ENCODE assay signal across 1 cellular context in the genomic region with DNA sequence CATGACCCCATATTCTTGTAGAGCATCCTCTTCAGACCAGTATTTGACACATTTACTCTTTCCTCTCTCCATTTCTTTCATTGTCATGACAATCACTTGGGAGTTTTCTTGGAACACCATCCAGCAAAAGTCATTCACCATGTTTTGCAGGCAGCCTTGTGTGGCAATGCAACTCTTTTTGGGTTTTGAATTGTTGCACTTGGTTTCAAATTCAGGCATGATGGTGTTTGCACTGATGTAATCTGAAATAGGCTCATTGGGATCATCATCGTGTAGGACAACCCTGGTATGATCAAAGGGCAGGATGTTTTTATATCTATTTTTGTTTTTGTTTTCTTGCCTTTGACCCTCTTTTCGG.
TF ChIP-seq lines count a peak whose summit lies in the region.

No MANE protein-coding gene starts in this region.

TF ChIP-seq in HepG2, 621 proteins besides CTCF, POLR2A, EP300 and RAD21 (continued from another document and continues in another):
- TF ChIP-seq RAD51 (IDR thresholded peaks at IDR 0.05; ENCODE audit: borderline replicate concordance) (no peak), ZNF230 (CRISPR knock-in tag; IDR thresholded peaks at IDR 0.05) (no peak), CENPX (CRISPR knock-in tag; IDR thresholded peaks at IDR 0.05) (no peak), EHMT2 (IDR thresholded peaks at IDR 0.05; ENCODE audit: borderline replicate concordance, low read depth, low read length) (no peak), ZNF10 (CRISPR knock-in tag; IDR thresholded peaks at IDR 0.05; ENCODE audit: borderline replicate concordance, low read depth) (no peak), POGZ (CRISPR knock-in tag; IDR thresholded peaks at IDR 0.05) (0 out of 2 replicates have a peak, but pooled peaks have one; percentile 39), KLF6 (CRISPR knock-in tag; IDR thresholded peaks at IDR 0.05) (no peak), SRSF9 (IDR thresholded peaks at IDR 0.05; ENCODE audit: borderline replicate concordance, insufficient read depth, low read depth, low read length, poor library complexity, severe bottlenecking) (no peak), PHF8 (CRISPR knock-in tag; IDR thresholded peaks at IDR 0.05) (peak; percentile 35; the same call in 1 of the 2 replicates), GATAD2A (CRISPR knock-in tag; IDR thresholded peaks at IDR 0.05) (peak; percentile 13; the same call in 1 of the 2 replicates), RORA (CRISPR knock-in tag; IDR thresholded peaks at IDR 0.05) (no peak), MBD4 (IDR thresholded peaks at IDR 0.05; ENCODE audit: borderline replicate concordance, low read length) (no peak), ZNF552 (CRISPR knock-in tag; IDR thresholded peaks at IDR 0.05; ENCODE audit: borderline replicate concordance) (no peak), IRX3 (CRISPR knock-in tag; IDR thresholded peaks at IDR 0.05; ENCODE audit: borderline replicate concordance, low read depth) (no peak), SETDB1 (CRISPR knock-in tag; IDR thresholded peaks at IDR 0.05; ENCODE audit: borderline replicate concordance) (no peak), NPAS2 (CRISPR knock-in tag; IDR thresholded peaks at IDR 0.05; ENCODE audit: borderline replicate concordance) (no peak), CEBPG (CRISPR knock-in tag; IDR thresholded peaks at IDR 0.05) (peak; percentile 20; the same call in 1 of the 2 replicates), HMG20A (CRISPR knock-in tag; IDR thresholded peaks at IDR 0.05; ENCODE audit: borderline replicate concordance) (peak; percentile 48; the same call in 1 of the 2 replicates), RFX5 (IDR thresholded peaks at IDR 0.05; ENCODE audit: low read depth, low read length) (no peak), ATRX (CRISPR knock-in tag; IDR thresholded peaks at IDR 0.05; ENCODE audit: borderline replicate concordance) (no peak), ZNF460 (CRISPR knock-in tag; IDR thresholded peaks at IDR 0.05; ENCODE audit: borderline replicate concordance) (no peak), HHEX (CRISPR knock-in tag; IDR thresholded peaks at IDR 0.05) (no peak), NONO (IDR thresholded peaks at IDR 0.05) (no peak), NONO (CRISPR knock-in tag; conservative IDR thresholded peaks at IDR 0.05) (no peak), CREM (IDR thresholded peaks at IDR 0.05) (0 out of 2 replicates have a peak, but pooled peaks have one; percentile 2), CREM (CRISPR knock-in tag; IDR thresholded peaks at IDR 0.05) (no peak), DPF2 (CRISPR knock-in tag; IDR thresholded peaks at IDR 0.05; ENCODE audit: borderline replicate concordance, low read depth) (no peak)
- TF ChIP-seq, protein P1, sequence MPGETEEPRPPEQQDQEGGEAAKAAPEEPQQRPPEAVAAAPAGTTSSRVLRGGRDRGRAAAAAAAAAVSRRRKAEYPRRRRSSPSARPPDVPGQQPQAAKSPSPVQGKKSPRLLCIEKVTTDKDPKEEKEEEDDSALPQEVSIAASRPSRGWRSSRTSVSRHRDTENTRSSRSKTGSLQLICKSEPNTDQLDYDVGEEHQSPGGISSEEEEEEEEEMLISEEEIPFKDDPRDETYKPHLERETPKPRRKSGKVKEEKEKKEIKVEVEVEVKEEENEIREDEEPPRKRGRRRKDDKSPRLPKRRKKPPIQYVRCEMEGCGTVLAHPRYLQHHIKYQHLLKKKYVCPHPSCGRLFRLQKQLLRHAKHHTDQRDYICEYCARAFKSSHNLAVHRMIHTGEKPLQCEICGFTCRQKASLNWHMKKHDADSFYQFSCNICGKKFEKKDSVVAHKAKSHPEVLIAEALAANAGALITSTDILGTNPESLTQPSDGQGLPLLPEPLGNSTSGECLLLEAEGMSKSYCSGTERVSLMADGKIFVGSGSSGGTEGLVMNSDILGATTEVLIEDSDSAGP (CRISPR knock-in tag; IDR thresholded peaks at IDR 0.05; ENCODE audit: borderline replicate concordance) = peak; percentile 28; the same call in 1 of the 2 replicates
- TF ChIP-seq, protein P2, sequence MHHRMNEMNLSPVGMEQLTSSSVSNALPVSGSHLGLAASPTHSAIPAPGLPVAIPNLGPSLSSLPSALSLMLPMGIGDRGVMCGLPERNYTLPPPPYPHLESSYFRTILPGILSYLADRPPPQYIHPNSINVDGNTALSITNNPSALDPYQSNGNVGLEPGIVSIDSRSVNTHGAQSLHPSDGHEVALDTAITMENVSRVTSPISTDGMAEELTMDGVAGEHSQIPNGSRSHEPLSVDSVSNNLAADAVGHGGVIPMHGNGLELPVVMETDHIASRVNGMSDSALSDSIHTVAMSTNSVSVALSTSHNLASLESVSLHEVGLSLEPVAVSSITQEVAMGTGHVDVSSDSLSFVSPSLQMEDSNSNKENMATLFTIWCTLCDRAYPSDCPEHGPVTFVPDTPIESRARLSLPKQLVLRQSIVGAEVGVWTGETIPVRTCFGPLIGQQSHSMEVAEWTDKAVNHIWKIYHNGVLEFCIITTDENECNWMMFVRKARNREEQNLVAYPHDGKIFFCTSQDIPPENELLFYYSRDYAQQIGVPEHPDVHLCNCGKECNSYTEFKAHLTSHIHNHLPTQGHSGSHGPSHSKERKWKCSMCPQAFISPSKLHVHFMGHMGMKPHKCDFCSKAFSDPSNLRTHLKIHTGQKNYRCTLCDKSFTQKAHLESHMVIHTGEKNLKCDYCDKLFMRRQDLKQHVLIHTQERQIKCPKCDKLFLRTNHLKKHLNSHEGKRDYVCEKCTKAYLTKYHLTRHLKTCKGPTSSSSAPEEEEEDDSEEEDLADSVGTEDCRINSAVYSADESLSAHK (CRISPR knock-in tag; IDR thresholded peaks at IDR 0.05; ENCODE audit: borderline replicate concordance) = no peak
- TF ChIP-seq, protein P3, sequence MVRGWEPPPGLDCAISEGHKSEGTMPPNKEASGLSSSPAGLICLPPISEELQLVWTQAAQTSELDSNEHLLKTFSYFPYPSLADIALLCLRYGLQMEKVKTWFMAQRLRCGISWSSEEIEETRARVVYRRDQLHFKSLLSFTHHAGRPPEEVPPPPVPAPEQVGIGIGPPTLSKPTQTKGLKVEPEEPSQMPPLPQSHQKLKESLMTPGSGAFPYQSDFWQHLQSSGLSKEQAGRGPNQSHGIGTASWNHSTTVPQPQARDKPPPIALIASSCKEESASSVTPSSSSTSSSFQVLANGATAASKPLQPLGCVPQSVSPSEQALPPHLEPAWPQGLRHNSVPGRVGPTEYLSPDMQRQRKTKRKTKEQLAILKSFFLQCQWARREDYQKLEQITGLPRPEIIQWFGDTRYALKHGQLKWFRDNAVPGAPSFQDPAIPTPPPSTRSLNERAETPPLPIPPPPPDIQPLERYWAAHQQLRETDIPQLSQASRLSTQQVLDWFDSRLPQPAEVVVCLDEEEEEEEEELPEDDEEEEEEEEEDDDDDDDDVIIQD (CRISPR knock-in tag; IDR thresholded peaks at IDR 0.05; ENCODE audit: low read depth) = no peak
- TF ChIP-seq, protein P4, sequence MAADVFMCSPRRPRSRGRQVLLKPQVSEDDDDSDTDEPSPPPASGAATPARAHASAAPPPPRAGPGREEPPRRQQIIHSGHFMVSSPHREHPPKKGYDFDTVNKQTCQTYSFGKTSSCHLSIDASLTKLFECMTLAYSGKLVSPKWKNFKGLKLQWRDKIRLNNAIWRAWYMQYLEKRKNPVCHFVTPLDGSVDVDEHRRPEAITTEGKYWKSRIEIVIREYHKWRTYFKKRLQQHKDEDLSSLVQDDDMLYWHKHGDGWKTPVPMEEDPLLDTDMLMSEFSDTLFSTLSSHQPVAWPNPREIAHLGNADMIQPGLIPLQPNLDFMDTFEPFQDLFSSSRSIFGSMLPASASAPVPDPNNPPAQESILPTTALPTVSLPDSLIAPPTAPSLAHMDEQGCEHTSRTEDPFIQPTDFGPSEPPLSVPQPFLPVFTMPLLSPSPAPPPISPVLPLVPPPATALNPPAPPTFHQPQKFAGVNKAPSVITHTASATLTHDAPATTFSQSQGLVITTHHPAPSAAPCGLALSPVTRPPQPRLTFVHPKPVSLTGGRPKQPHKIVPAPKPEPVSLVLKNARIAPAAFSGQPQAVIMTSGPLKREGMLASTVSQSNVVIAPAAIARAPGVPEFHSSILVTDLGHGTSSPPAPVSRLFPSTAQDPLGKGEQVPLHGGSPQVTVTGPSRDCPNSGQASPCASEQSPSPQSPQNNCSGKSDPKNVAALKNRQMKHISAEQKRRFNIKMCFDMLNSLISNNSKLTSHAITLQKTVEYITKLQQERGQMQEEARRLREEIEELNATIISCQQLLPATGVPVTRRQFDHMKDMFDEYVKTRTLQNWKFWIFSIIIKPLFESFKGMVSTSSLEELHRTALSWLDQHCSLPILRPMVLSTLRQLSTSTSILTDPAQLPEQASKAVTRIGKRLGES (CRISPR knock-in tag; IDR thresholded peaks at IDR 0.05; ENCODE audit: borderline replicate concordance) = no peak
- TF ChIP-seq, protein P5, sequence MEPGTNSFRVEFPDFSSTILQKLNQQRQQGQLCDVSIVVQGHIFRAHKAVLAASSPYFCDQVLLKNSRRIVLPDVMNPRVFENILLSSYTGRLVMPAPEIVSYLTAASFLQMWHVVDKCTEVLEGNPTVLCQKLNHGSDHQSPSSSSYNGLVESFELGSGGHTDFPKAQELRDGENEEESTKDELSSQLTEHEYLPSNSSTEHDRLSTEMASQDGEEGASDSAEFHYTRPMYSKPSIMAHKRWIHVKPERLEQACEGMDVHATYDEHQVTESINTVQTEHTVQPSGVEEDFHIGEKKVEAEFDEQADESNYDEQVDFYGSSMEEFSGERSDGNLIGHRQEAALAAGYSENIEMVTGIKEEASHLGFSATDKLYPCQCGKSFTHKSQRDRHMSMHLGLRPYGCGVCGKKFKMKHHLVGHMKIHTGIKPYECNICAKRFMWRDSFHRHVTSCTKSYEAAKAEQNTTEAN (CRISPR knock-in tag; conservative IDR thresholded peaks at IDR 0.05) = 0 out of 2 replicates have a peak, but pooled peaks have one; percentile 24
- TF ChIP-seq, protein P6, sequence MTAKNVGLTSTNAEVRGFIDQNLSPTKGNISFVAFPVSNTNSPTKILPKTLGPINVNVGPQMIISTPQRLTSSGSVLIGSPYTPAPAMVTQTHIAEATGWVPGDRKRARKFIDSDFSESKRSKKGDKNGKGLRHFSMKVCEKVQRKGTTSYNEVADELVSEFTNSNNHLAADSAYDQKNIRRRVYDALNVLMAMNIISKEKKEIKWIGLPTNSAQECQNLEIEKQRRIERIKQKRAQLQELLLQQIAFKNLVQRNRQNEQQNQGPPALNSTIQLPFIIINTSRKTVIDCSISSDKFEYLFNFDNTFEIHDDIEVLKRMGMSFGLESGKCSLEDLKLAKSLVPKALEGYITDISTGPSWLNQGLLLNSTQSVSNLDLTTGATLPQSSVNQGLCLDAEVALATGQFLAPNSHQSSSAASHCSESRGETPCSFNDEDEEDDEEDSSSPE (CRISPR knock-in tag; IDR thresholded peaks at IDR 0.05) = 0 out of 2 replicates have a peak, but pooled peaks have one; percentile 20
- TF ChIP-seq, protein P7, sequence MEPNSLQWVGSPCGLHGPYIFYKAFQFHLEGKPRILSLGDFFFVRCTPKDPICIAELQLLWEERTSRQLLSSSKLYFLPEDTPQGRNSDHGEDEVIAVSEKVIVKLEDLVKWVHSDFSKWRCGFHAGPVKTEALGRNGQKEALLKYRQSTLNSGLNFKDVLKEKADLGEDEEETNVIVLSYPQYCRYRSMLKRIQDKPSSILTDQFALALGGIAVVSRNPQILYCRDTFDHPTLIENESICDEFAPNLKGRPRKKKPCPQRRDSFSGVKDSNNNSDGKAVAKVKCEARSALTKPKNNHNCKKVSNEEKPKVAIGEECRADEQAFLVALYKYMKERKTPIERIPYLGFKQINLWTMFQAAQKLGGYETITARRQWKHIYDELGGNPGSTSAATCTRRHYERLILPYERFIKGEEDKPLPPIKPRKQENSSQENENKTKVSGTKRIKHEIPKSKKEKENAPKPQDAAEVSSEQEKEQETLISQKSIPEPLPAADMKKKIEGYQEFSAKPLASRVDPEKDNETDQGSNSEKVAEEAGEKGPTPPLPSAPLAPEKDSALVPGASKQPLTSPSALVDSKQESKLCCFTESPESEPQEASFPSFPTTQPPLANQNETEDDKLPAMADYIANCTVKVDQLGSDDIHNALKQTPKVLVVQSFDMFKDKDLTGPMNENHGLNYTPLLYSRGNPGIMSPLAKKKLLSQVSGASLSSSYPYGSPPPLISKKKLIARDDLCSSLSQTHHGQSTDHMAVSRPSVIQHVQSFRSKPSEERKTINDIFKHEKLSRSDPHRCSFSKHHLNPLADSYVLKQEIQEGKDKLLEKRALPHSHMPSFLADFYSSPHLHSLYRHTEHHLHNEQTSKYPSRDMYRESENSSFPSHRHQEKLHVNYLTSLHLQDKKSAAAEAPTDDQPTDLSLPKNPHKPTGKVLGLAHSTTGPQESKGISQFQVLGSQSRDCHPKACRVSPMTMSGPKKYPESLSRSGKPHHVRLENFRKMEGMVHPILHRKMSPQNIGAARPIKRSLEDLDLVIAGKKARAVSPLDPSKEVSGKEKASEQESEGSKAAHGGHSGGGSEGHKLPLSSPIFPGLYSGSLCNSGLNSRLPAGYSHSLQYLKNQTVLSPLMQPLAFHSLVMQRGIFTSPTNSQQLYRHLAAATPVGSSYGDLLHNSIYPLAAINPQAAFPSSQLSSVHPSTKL (CRISPR knock-in tag; IDR thresholded peaks at IDR 0.05) = 0 out of 2 replicates have a peak, but pooled peaks have one; percentile 48
- TF ChIP-seq, protein P8, sequence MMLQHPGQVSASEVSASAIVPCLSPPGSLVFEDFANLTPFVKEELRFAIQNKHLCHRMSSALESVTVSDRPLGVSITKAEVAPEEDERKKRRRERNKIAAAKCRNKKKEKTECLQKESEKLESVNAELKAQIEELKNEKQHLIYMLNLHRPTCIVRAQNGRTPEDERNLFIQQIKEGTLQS (CRISPR knock-in tag; IDR thresholded peaks at IDR 0.05) = no peak
